In the genomic region with DNA sequence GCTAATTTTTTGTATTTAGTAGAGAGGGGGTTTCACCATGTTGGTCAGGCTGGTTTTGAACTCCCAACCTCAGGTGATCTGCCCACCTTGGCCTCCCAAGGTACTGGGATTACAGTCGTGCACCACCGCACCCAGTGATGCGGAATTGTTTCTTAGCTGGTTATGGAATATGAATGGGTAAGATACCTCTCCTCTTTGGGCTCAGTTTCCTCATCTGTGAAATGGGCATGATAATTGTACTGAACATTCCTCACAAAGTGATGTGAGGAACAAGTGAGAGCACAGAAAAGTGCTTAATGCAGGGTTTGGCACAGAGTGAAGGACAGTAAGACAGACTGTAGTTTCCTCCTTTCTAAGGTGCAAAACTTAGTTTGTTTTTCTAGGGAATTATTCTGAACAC, we compare ENCODE assay signal across 15 cellular contexts.
"Had no signal": no experiment of that assay in that cellular context is flagged by ENCODE, and none has a peak within 500 bp of the region (broad histone marks: within the 10 kb centered on the region; RNA-seq: fewer than 3 reads in every experiment).

No MANE protein-coding gene starts in this region.

- H3K9me3 ChIP-seq: esophagus muscularis mucosa, neutrophil, tibial nerve had no signal

- H3K36me3 ChIP-seq: esophagus muscularis mucosa, neutrophil, tibial nerve had no signal

- H3K27me3 ChIP-seq: esophagus muscularis mucosa, tibial nerve had no signal

- H3K4me3 ChIP-seq: esophagus muscularis mucosa, tibial nerve had no signal

- FAIRE-seq: colon, endometrium, urothelium cell line had no signal

- DNase-seq: activated CD4-positive, alpha-beta T cell treated with anti-CD3 and anti-CD28 coated beads for 1 hour; activated CD4-positive, alpha-beta T cell treated with anti-CD3 and anti-CD28 coated beads, Interleukin-2, amount 50 U/mL, for 48 hours; caudate nucleus; immature natural killer cell; stimulated activated CD4-positive, alpha-beta T cell treated with anti-CD3 and anti-CD28 coated beads, Interleukin-2, amount 100 ng/mL, for 24 hours; stimulated activated naive CD4-positive, alpha-beta T cell treated with Interleukin-2 at 50 U/mL for 16 hours; T-helper 2 cell had no signal

- H3K27ac ChIP-seq: esophagus muscularis mucosa, neutrophil, tibial nerve, VCaP had no signal

- ATAC-seq: natural killer cell treated with Interleukin-12 subunit alpha and Interleukin-12 subunit beta and Interleukin-15 and Interleukin-18, amount 100 ng/mL, for 72 hours had no signal
